ENCODE assay signal across 15 cellular contexts in the genomic region with DNA sequence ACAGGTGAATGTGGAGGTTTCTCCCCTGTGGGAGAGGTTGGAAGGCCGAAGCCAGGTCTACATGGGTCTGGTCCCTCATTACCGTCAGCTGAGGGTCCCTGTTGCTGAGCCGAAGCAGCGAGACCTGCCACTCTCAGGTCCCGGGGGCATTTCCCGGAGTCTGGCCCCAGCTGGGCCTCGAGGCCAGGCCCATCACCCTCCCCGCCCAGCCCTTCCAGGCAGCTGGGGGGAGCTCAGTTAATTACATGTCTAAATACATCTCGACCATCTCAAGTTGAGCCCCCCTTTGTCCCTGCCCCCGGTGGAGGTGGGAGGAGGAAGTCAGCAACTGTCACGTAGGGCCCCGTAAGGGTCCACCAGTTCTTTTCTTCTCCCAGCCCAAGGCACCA. TPM values are rescaled to one million over a fixed set of nuclear protein-coding genes. Genes with fewer than 3 reads are reported as not detected.
"Had no signal": no experiment of that assay in that cellular context is flagged by ENCODE, and none has a peak within 500 bp of the region (broad histone marks: within the 10 kb centered on the region; RNA-seq: fewer than 3 reads in every experiment).

No MANE protein-coding gene starts in this region.

- H3K9me3 ChIP-seq: lower lobe of right lung, mucosa of descending colon, right lobe of liver, SJCRH30 had no signal

- H3K27ac ChIP-seq: lower lobe of right lung, right lobe of liver, SJCRH30 had no signal

- H3K4me1 ChIP-seq: SJCRH30 had no signal

- H3K4me3 ChIP-seq: mucosa of descending colon, right lobe of liver, SJCRH30 had no signal

- H3K36me3 ChIP-seq: lower lobe of right lung, right lobe of liver, SJCRH30 had no signal

- DNase-seq: activated effector memory CD4-positive, alpha-beta T cell treated with Interleukin-2 at 50 U/mL for 16 hours; activated T-cell treated with anti-CD3 and anti-CD28 coated beads, Interleukin-2, amount 50 U/mL, for 1 hour; amygdala; dorsolateral prefrontal cortex; kidney; lower lobe of right lung; right lobe of liver; SJCRH30; stimulated activated CD4-positive, alpha-beta T cell treated with anti-CD3 and anti-CD28 coated beads, Interleukin-2, amount 100 ng/mL, for 24 hours; stimulated activated naive CD4-positive, alpha-beta T cell treated with Interleukin-2 at 50 U/mL for 16 hours had no signal

- H3K27me3 ChIP-seq: right lobe of liver, SJCRH30 had no signal

- ATAC-seq: activated CD4-positive, CD25-positive, alpha-beta regulatory T cell treated with anti-CD3 and anti-CD28 coated beads, Interleukin-2, amount 50 U/mL, for 24 hours; activated naive CD4-positive, alpha-beta T cell treated with anti-CD3 and anti-CD28 coated beads, Interleukin-2, amount 50 U/mL, for 72 hours; esophagus mucosa; lower lobe of right lung; mucosa of descending colon; right lobe of liver had no signal

RNA-seq across cellular contexts. Expression of gene CDKN1C, which starts 3.6 kb away (rescaled TPM):
- total RNA-seq: SJCRH30 had no signal

RNA-seq across cellular contexts. Expression of gene PHLDA2, which starts 47.3 kb away (rescaled TPM):
- total RNA-seq: SJCRH30 had no signal
- polyA plus RNA-seq: neural cell had no signal
